ENCODE assay signal across 1 cellular context in genomic region chr1:186213225-186213607, GRCh38.
TF ChIP-seq lines count a peak whose summit lies in the region.

No MANE protein-coding gene starts in this region.

TF ChIP-seq in H1, 55 proteins besides CTCF, POLR2A, EP300 and RAD21 (continued from another document):
- TF ChIP-seq CHD7 (IDR thresholded peaks at IDR 0.05; ENCODE audit: insufficient replicate concordance, low read length): no peak
- no peak for TF ChIP-seq SRF (IDR thresholded peaks at IDR 0.05; ENCODE audit: low read depth, low read length)
TF ChIP-seq in H1: peak in this region for 0.
